ENCODE assay signal across 1 cellular context in genomic region chr7:140384894-140385650, GRCh38.
TF ChIP-seq lines count a peak whose summit lies in the region.

No MANE protein-coding gene starts in this region.

TF ChIP-seq in HEK293, 187 proteins besides CTCF, POLR2A, EP300 and RAD21:
- no peak for TF ChIP-seq ZIC2 (tag by site-specific recombination; IDR thresholded peaks at IDR 0.05)
- peak; percentile 38; the same call in 1 of the 2 replicates for TF ChIP-seq SCRT2 (tag by site-specific recombination; IDR thresholded peaks at IDR 0.05)
- peak; percentile 40; the same call in 1 of the 2 replicates for TF ChIP-seq FEZF1 (tag by site-specific recombination; IDR thresholded peaks at IDR 0.05)
- TF ChIP-seq OVOL3 (tag by site-specific recombination; IDR thresholded peaks at IDR 0.05) = 0 out of 2 replicates have a peak, but pooled peaks have one; percentile 62
- 0 out of 2 replicates have a peak, but pooled peaks have one; percentile 23 for TF ChIP-seq ZXDB (tag by site-specific recombination; IDR thresholded peaks at IDR 0.05)
- TF ChIP-seq PRDM6 (tag by site-specific recombination; IDR thresholded peaks at IDR 0.05) = peak; percentile 86
- TF ChIP-seq BCL6B (tag by site-specific recombination; IDR thresholded peaks at IDR 0.05) = peak; percentile 59
- TF ChIP-seq ZBTB44 (tag by site-specific recombination; IDR thresholded peaks at IDR 0.05) = peak; percentile 70
- TF ChIP-seq OSR2 (tag by site-specific recombination; IDR thresholded peaks at IDR 0.05) = peak; percentile 84
- no peak for TF ChIP-seq REST (tag by site-specific recombination; IDR thresholded peaks at IDR 0.05)
- TF ChIP-seq ZFP37 (tag by site-specific recombination; IDR thresholded peaks at IDR 0.05) = no peak
- TF ChIP-seq WT1 (tag by site-specific recombination; IDR thresholded peaks at IDR 0.05) = peak; percentile 58
